In the genomic region with DNA sequence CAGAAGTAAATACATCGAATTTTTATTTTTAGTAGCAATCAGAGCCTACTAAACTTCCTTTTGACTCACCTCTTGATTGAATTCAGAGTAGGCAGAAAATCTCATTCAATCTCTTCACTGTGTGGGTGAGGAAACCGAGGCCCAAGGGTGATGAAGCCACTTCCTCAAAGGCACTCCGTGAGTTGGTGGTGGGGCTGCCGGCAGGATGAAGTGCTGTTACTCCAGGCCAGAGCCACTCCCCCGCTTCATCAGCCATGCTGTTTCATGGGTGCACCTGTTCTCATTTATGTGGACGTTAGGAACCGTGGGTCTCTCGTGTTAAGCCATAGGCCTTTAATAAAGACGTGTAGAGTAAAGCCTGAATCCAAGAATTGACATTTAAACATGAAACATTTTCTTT, we compare ENCODE assay signal across 8 cellular contexts. TPM values are rescaled to one million over a fixed set of nuclear protein-coding genes. Genes with fewer than 3 reads are reported as not detected.
DNase-seq lines count a peak whose midpoint lies in the region; ATAC-seq and TF ChIP-seq lines count a peak whose summit lies in the region.

No MANE protein-coding gene starts in this region.

- no peaks in the 10 kb centered on the region for H3K27me3 ChIP-seq in CD4-positive, CD25-positive, alpha-beta regulatory T cell (ENCODE audit: control insufficient read depth, insufficient read depth, low read length)
- no peaks in the 10 kb centered on the region for H3K27me3 ChIP-seq in esophagus squamous epithelium
- no peaks in the 10 kb centered on the region for H3K27me3 ChIP-seq in BE2C

- 63 to 85% methylated on average over 9 of the region's 9 CpGs for WGBS in esophagus squamous epithelium, 2 donors

- H3K27ac Mint-ChIP-seq in CD4-positive, CD25-positive, alpha-beta regulatory T cell: peak overlapping the region in 2 of 3 donors; percentile 36 to 89

- no peaks in the 10 kb centered on the region for H3K9me3 ChIP-seq in CD4-positive, CD25-positive, alpha-beta regulatory T cell (ENCODE audit: control insufficient read depth in 2 of 2, low read length in 2 of 2)
- H3K9me3 ChIP-seq in mucosa of descending colon: no peaks in the 10 kb centered on the region
- no peaks in the 10 kb centered on the region for H3K9me3 ChIP-seq in esophagus squamous epithelium
- no peaks in the 10 kb centered on the region for H3K9me3 ChIP-seq in BE2C

- TF ChIP-seq CTCF in mucosa of descending colon (IDR thresholded peaks at IDR 0.05): no peak
- TF ChIP-seq CTCF in esophagus squamous epithelium (IDR thresholded peaks at IDR 0.05): no peak
- no peak for TF ChIP-seq CTCF in BE2C (IDR thresholded peaks at IDR 0.05; ENCODE audit: low read depth, low read length)
- TF ChIP-seq CTCF in coronary artery (IDR thresholded peaks at IDR 0.05): no peak

- no peak overlapping the region for H3K27ac ChIP-seq in CD4-positive, CD25-positive, alpha-beta regulatory T cell (ENCODE audit: insufficient read depth, low read length, poor library complexity, severe bottlenecking)
- no peak overlapping the region for H3K27ac ChIP-seq in esophagus squamous epithelium
- H3K27ac ChIP-seq in coronary artery: no peak overlapping the region

- no peaks in the 10 kb centered on the region for H3K27me3 Mint-ChIP-seq in CD4-positive, CD25-positive, alpha-beta regulatory T cell

- intact Hi-C loops in mucosa of descending colon (cut with DNase I, micrococcal nuclease) (no loop called here), esophagus squamous epithelium (cut with DNase I) (no loop called here)

- no peak for TF ChIP-seq POLR2A in esophagus squamous epithelium (IDR thresholded peaks at IDR 0.05)

- peaks cover 0 to 1% (median 0%) of the 10 kb centered on the region in 7 donors for H3K9me3 Mint-ChIP-seq in CD4-positive, CD25-positive, alpha-beta regulatory T cell

- H3K36me3 Mint-ChIP-seq in CD4-positive, CD25-positive, alpha-beta regulatory T cell: no peaks in the 10 kb centered on the region

- H3K36me3 ChIP-seq in CD4-positive, CD25-positive, alpha-beta regulatory T cell (ENCODE audit: control insufficient read depth, insufficient read depth, low read length): peaks cover 4% of the 10 kb centered on the region
- H3K36me3 ChIP-seq in mucosa of descending colon (ENCODE audit: low read depth): no peaks in the 10 kb centered on the region
- peaks cover 0 to 1% (median 0%) of the 10 kb centered on the region in 3 donors for H3K36me3 ChIP-seq in esophagus squamous epithelium
- H3K36me3 ChIP-seq in BE2C: no peaks in the 10 kb centered on the region

- peak overlapping the region; percentile 47 for H3K4me3 ChIP-seq in CD4-positive, CD25-positive, alpha-beta regulatory T cell (ENCODE audit: low read depth, low read length)
- no peak overlapping the region for H3K4me3 ChIP-seq in mucosa of descending colon
- no peak overlapping the region for H3K4me3 ChIP-seq in esophagus squamous epithelium
- H3K4me3 ChIP-seq in BE2C (ENCODE audit: low read depth, low read length): no peak overlapping the region
- H3K4me3 ChIP-seq in coronary artery: no peak overlapping the region

- H3K4me1 ChIP-seq in CD4-positive, CD25-positive, alpha-beta regulatory T cell (ENCODE audit: control insufficient read depth, insufficient read depth, low read length, poor library complexity, severe bottlenecking): peaks cover 7% of the 10 kb centered on the region
- H3K4me1 ChIP-seq in mucosa of descending colon (ENCODE audit: low read depth) (no peaks in the 10 kb centered on the region), esophagus squamous epithelium (peaks cover 0 to 4% (median 0%) of the 10 kb centered on the region in 3 donors), BE2C (no peaks in the 10 kb centered on the region)

- H3K4me3 Mint-ChIP-seq in CD4-positive, CD25-positive, alpha-beta regulatory T cell: peak overlapping the region in 3 of 4 donors; percentile 21 to 59 (median 22)

- DNase-seq in CD4-positive, CD25-positive, alpha-beta regulatory T cell: peak in 2 of 3 donors; percentile 34 to 76
- peak; percentile 52 to 59 for DNase-seq in activated CD4-positive, alpha-beta T cell treated with anti-CD3 and anti-CD28 coated beads for 4 hours
- no peak for DNase-seq in mucosa of descending colon
- DNase-seq in esophagus squamous epithelium (lab: John Stamatoyannopoulos, UW): no peak
- DNase-seq in BE2C: no peak
- no peak for DNase-seq in coronary artery (ENCODE audit: low spot score)
- DNase-seq in GM03348 (ENCODE audit: low spot score): no peak

- peak; percentile 74 to 77 for ATAC-seq in CD4-positive, CD25-positive, alpha-beta regulatory T cell (ENCODE audit: low read depth in 2 of 2)
- ATAC-seq in HG02973 (IDR thresholded peaks at IDR 0.05; ENCODE audit: unreplicated experiment) (peak; percentile 57), mucosa of descending colon (peak; percentile 58)

- H3K4me1 Mint-ChIP-seq in CD4-positive, CD25-positive, alpha-beta regulatory T cell: peaks cover 19 to 40% (median 22%) of the 10 kb centered on the region in 4 donors

RNA-seq across cellular contexts. Expression of a gene that starts 13.2 kb away (rescaled TPM):
- 16.8 TPM for total RNA-seq in CD4-positive, CD25-positive, alpha-beta regulatory T cell
- polyA plus RNA-seq in CD4-positive, CD25-positive, alpha-beta regulatory T cell: 10 to 100 TPM; 13.1 to 16.4 (median 14.8) TPM
- total RNA-seq in mucosa of descending colon (10 to 100 TPM; 11.8 to 18.0 (median 13.8) TPM), esophagus squamous epithelium (10 to 100 TPM in 2 of 4 donors, 1 to 10 TPM in 2; 6.3 to 15.4 (median 8.7) TPM)
- 23.4 TPM for polyA plus RNA-seq in BE2C (2012; ENCODE audit: insufficient read depth, insufficient read length, low read depth)

RNA-seq across cellular contexts. Expression of a gene that starts 20.8 kb away (rescaled TPM):
- 71.4 TPM for total RNA-seq in CD4-positive, CD25-positive, alpha-beta regulatory T cell
- polyA plus RNA-seq in CD4-positive, CD25-positive, alpha-beta regulatory T cell: 10 to 100 TPM; 23.1 to 39.9 (median 34.2) TPM
- total RNA-seq in mucosa of descending colon (10 to 100 TPM; 39.8 to 71.4 (median 56.4) TPM), esophagus squamous epithelium (10 to 100 TPM; 24.9 to 54.9 (median 33.5) TPM)
- 69.1 TPM for polyA plus RNA-seq in BE2C (2012; ENCODE audit: insufficient read depth, insufficient read length, low read depth)

Comparison
In these comparisons a context has a peak if more than half of its experiments do, and no peak if none do; other contexts are left out.
1. DNase-seq: peak in CD4-positive, CD25-positive, alpha-beta regulatory T cell (2 of 3) and activated CD4-positive, alpha-beta T cell treated with anti-CD3 and anti-CD28 coated beads for 4 hours (2 of 2); none in mucosa of descending colon (0 of 3), esophagus squamous epithelium (single experiment), BE2C (single experiment), coronary artery (single experiment) and GM03348 (single experiment).
2. Peak in every context shown above with its lines, with median percentiles within 50 percentile points of each other: ATAC-seq.